Comparison of ENCODE assay signal across 26 cellular contexts in the genomic region with DNA sequence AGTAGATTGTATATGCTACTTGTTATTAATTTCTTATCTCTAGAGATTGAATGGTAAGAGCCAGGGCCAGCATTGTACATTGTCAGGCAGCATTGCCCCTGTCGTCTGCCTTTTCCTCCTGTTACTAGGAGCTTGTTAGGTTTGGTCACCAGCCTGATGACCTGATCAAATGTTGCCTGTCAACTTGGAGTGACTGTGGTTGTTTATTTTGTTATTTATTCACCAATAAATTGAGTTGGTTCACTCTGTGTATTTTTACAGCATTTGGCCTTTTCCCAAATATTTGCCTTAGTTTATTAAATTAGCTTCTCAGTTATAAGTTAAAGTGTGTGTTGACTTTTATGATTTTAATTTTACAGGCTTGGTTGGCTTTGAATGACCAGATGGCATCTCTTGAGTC.
DNase-seq lines count a peak whose midpoint lies in the region; ATAC-seq and TF ChIP-seq lines count a peak whose summit lies in the region.
"Had no signal": no experiment of that assay in that cellular context is flagged by ENCODE, and none has a peak within 500 bp of the region (broad histone marks: within the 10 kb centered on the region; RNA-seq: fewer than 3 reads in every experiment).

No MANE protein-coding gene starts in this region.

- H3K27me3 Mint-ChIP-seq in activated naive CD8-positive, alpha-beta T cell treated with anti-CD3 and anti-CD28 coated beads, Interleukin-2, amount 50 U/mL, for 24 hours = no peaks in the 10 kb centered on the region
- H3K27me3 Mint-ChIP-seq: activated CD4-positive, alpha-beta T cell treated with anti-CD3 and anti-CD28 coated beads for 36 hours; stimulated activated naive B cell treated with anti-CD40 and anti-IgM and Interleukin-4, amounts not matched to agents 10 μg/mL and 1 μg/mL and 100 μg/mL, for 72 hours; type B pancreatic cell had no signal

- no peak for TF ChIP-seq POLR2A in prostate gland (IDR thresholded peaks at IDR 0.05)

- 43% methylated on average over 1 of the region's 1 CpG for WGBS in prostate gland

- H3K36me3 Mint-ChIP-seq in activated naive CD8-positive, alpha-beta T cell treated with anti-CD3 and anti-CD28 coated beads, Interleukin-2, amount 50 U/mL, for 24 hours (ENCODE audit: low read depth) = peaks cover 34% of the 10 kb centered on the region
- H3K36me3 Mint-ChIP-seq: stimulated activated naive B cell treated with anti-CD40 and anti-IgM and Interleukin-4, amounts not matched to agents 10 μg/mL and 1 μg/mL and 100 μg/mL, for 72 hours; type B pancreatic cell had no signal

- H3K4me1 Mint-ChIP-seq in activated naive CD8-positive, alpha-beta T cell treated with anti-CD3 and anti-CD28 coated beads, Interleukin-2, amount 50 U/mL, for 24 hours = peaks cover 48% of the 10 kb centered on the region
- H3K4me1 Mint-ChIP-seq: stimulated activated naive B cell treated with anti-CD40 and anti-IgM and Interleukin-4, amounts not matched to agents 10 μg/mL and 1 μg/mL and 100 μg/mL, for 72 hours had no signal

- H3K4me3 ChIP-seq in prostate gland = no peak overlapping the region
- H3K4me3 ChIP-seq: BLaER1 treated with 17β-estradiol and CSF1 and Interleukin-3, amounts not matched to agents 10 nM and 100 nM; ovary had no signal

- no peaks in the 10 kb centered on the region for H3K4me1 ChIP-seq in prostate gland (replicated peaks)

- no peaks in the 10 kb centered on the region for H3K27me3 ChIP-seq in prostate gland (replicated peaks; ENCODE audit: insufficient read depth)
- H3K27me3 ChIP-seq: BLaER1 treated with 17β-estradiol and CSF1 and Interleukin-3, amounts not matched to agents 10 nM and 100 nM; ovary had no signal

- H3K9me3 ChIP-seq in prostate gland = no peaks in the 10 kb centered on the region
- H3K9me3 ChIP-seq: ovary had no signal

- H3K27ac ChIP-seq in prostate gland = no peak overlapping the region
- H3K27ac ChIP-seq: 22Rv1; BLaER1 treated with 17β-estradiol and CSF1 and Interleukin-3, amounts not matched to agents 10 nM and 100 nM; ovary had no signal

- no peaks in the 10 kb centered on the region for H3K9me3 Mint-ChIP-seq in activated naive CD8-positive, alpha-beta T cell treated with anti-CD3 and anti-CD28 coated beads, Interleukin-2, amount 50 U/mL, for 24 hours
- H3K9me3 Mint-ChIP-seq: activated naive CD4-positive, alpha-beta T cell treated with anti-CD3 and anti-CD28 coated beads, Interleukin-2, amount 50 U/mL, for 72 hours; stimulated activated naive B cell treated with anti-CD40 and anti-IgM and Interleukin-4, amounts not matched to agents 10 μg/mL and 1 μg/mL and 100 μg/mL, for 72 hours; type B pancreatic cell had no signal

- TF ChIP-seq CTCF in prostate gland (IDR thresholded peaks at IDR 0.05) = no peak

- intact Hi-C loops in prostate gland (cut with DNase I) = no loop called here

- no peak overlapping the region for H3K4me3 Mint-ChIP-seq in activated naive CD8-positive, alpha-beta T cell treated with anti-CD3 and anti-CD28 coated beads, Interleukin-2, amount 50 U/mL, for 24 hours
- H3K4me3 Mint-ChIP-seq: activated CD4-positive, alpha-beta T cell treated with anti-CD3 and anti-CD28 coated beads for 36 hours; stimulated activated naive B cell treated with anti-CD40 and anti-IgM and Interleukin-4, amounts not matched to agents 10 μg/mL and 1 μg/mL and 100 μg/mL, for 72 hours; type B pancreatic cell had no signal

- no peak for ATAC-seq in activated naive CD8-positive, alpha-beta T cell treated with anti-CD3 and anti-CD28 coated beads, Interleukin-2, amount 50 U/mL, for 24 hours
- no peak for ATAC-seq in GM19452 (IDR thresholded peaks at IDR 0.05; ENCODE audit: unreplicated experiment)
- ATAC-seq: activated CD4-positive, alpha-beta T cell treated with anti-CD3 and anti-CD28 coated beads for 36 hours; activated naive CD4-positive, alpha-beta T cell treated with anti-CD3 and anti-CD28 coated beads, Interleukin-2, amount 50 U/mL, for 72 hours; Panc1; stimulated activated naive B cell treated with anti-CD40 and anti-IgM and Interleukin-4, amounts not matched to agents 10 μg/mL and 1 μg/mL and 100 μg/mL, for 72 hours had no signal

- DNase-seq in DMS 273 (lab: John Stamatoyannopoulos, UW; ENCODE audit: unreplicated experiment) = peak; percentile 46
- no peak for DNase-seq in DMS 273 treated with DMSO at 0.1 percent for 48 hours (lab: John Stamatoyannopoulos, UW)
- peak; percentile 96 for DNase-seq in DMS79 (lab: John Stamatoyannopoulos, UW)
- peak; percentile 33 for DNase-seq in NCI-H2196 treated with DMSO at 0.1 percent for 48 hours (lab: John Stamatoyannopoulos, UW; ENCODE audit: unreplicated experiment)
- DNase-seq in activated naive CD8-positive, alpha-beta T cell treated with anti-CD3 and anti-CD28 coated beads, Interleukin-2, amount 50 U/mL, for 24 hours = no peak
- DNase-seq in prostate gland (ENCODE audit: low spot score) = no peak
- DNase-seq in stimulated activated CD4-positive, alpha-beta T cell treated with anti-CD3 and anti-CD28 coated beads, Interleukin-15, amount 100 ng/mL, for 24 hours = no peak
- DNase-seq: activated CD4-positive, alpha-beta T cell treated with anti-CD3 and anti-CD28 coated beads for 36 hours; activated CD8-positive, alpha-beta memory T cell treated with anti-CD3 and anti-CD28 coated beads for 24 hours; activated effector memory CD4-positive, alpha-beta T cell treated with Interleukin-2 at 50 U/mL for 16 hours; aorta; EL; hypothalamus; NCI-H2081 treated with DMSO at 0.1 percent for 48 hours; NCI-H510A; ovary; retina; SHP77; stimulated activated naive B cell treated with anti-CD40 and anti-IgM and Interleukin-4, amounts not matched to agents 10 μg/mL and 1 μg/mL and 100 μg/mL, for 72 hours; substantia nigra had no signal

- H3K27ac Mint-ChIP-seq in activated naive CD8-positive, alpha-beta T cell treated with anti-CD3 and anti-CD28 coated beads, Interleukin-2, amount 50 U/mL, for 24 hours = peak overlapping the region; percentile 94
- H3K27ac Mint-ChIP-seq: stimulated activated naive B cell treated with anti-CD40 and anti-IgM and Interleukin-4, amounts not matched to agents 10 μg/mL and 1 μg/mL and 100 μg/mL, for 72 hours had no signal

- no peaks in the 10 kb centered on the region for H3K36me3 ChIP-seq in prostate gland
- H3K36me3 ChIP-seq: ovary had no signal

Comparison
In these comparisons a context has a peak if more than half of its experiments do, and no peak if none do; other contexts are left out.
1. DNase-seq: peak in DMS 273 (single experiment), DMS79 (single experiment) and NCI-H2196 treated with DMSO at 0.1 percent for 48 hours (single experiment); none in DMS 273 treated with DMSO at 0.1 percent for 48 hours (single experiment), activated naive CD8-positive, alpha-beta T cell treated with anti-CD3 and anti-CD28 coated beads, Interleukin-2, amount 50 U/mL, for 24 hours (single experiment), prostate gland (single experiment) and stimulated activated CD4-positive, alpha-beta T cell treated with anti-CD3 and anti-CD28 coated beads, Interleukin-15, amount 100 ng/mL, for 24 hours (single experiment).